ENCODE assay signal across 18 cellular contexts in the genomic region with DNA sequence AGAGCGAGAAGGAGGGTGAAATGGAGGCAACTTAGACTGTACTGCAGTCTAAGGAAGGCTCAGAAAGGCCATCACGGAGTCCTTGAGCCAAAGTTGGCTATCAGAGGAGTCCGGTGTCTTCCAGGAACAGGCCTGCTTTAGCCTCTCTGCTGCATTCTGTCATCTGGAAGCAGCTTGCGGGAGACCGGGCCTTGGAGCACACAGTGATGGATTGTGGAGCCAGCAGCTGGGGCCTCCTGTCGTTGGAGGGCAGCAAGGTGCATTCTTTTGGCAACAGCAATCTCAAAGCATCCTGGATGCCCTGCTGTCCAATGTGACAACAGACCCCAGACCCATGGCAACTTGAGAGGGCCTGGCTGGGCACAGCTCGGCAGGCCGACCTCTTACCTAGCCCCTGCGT. TPM values are rescaled to one million over a fixed set of nuclear protein-coding genes. Genes with fewer than 3 reads are reported as not detected.
"Had no signal": no experiment of that assay in that cellular context is flagged by ENCODE, and none has a peak within 500 bp of the region (broad histone marks: within the 10 kb centered on the region; RNA-seq: fewer than 3 reads in every experiment).

No MANE protein-coding gene starts in this region.

- H3K4me1 ChIP-seq: prostate gland had no signal

- H3K27ac ChIP-seq: left ventricle myocardium inferior, prostate gland had no signal

- H3K27ac Mint-ChIP-seq: activated CD4-positive, alpha-beta memory T cell treated with anti-CD3 and anti-CD28 coated beads, Interleukin-2, amount 10 ng/mL, durations not matched to agents 7 days and 5 days; activated CD4-positive, alpha-beta T cell treated with anti-CD3 and anti-CD28 coated beads, Interleukin-2, amount 10 ng/mL, durations not matched to agents 24 days and 14 days; activated naive CD4-positive, alpha-beta T cell treated with anti-CD3 and anti-CD28 coated beads, Interleukin-2, amount 10 ng/mL, durations not matched to agents 7 days and 5 days; activated T-cell treated with anti-CD3 and anti-CD28 coated beads, Interleukin-2, amount 50 U/mL, for 72 hours; immature natural killer cell had no signal

- H3K36me3 ChIP-seq: left ventricle myocardium inferior, prostate gland had no signal

- H3K36me3 Mint-ChIP-seq: activated naive CD4-positive, alpha-beta T cell treated with anti-CD3 and anti-CD28 coated beads, Interleukin-2, amount 10 ng/mL, durations not matched to agents 7 days and 5 days had no signal

- ATAC-seq: activated T-cell treated with anti-CD3 and anti-CD28 coated beads, Interleukin-2, amount 50 U/mL, for 72 hours; stimulated activated naive CD8-positive, alpha-beta T cell treated with anti-CD3 and anti-CD28 coated beads, Interleukin-15, Interleukin-2, amounts not matched to agents 100 U/mL and 50 U/mL, for 24 hours had no signal

- DNase-seq: activated CD4-positive, alpha-beta memory T cell treated with anti-CD3 and anti-CD28 coated beads, Interleukin-2, amount 10 ng/mL, durations not matched to agents 7 days and 5 days; activated CD4-positive, alpha-beta T cell treated with anti-CD3 and anti-CD28 coated beads, Interleukin-2, amount 10 ng/mL, durations not matched to agents 24 days and 14 days; activated effector memory CD4-positive, alpha-beta T cell treated with Interleukin-2 at 50 U/mL for 16 hours; activated naive CD4-positive, alpha-beta T cell treated with anti-CD3 and anti-CD28 coated beads, Interleukin-2, amount 10 ng/mL, durations not matched to agents 7 days and 5 days; activated T-cell treated with anti-CD3 and anti-CD28 coated beads, Interleukin-2, amount 50 U/mL, for 72 hours; amygdala; cerebellar nuclear complex; cortex of kidney; erythroblast; foreskin fibroblast; immature natural killer cell; kidney glomerular epithelial cell; left ventricle myocardium inferior; stimulated activated CD4-positive, alpha-beta T cell treated with anti-CD3 and anti-CD28 coated beads, Interleukin-12 subunit alpha, Interleukin-12 subunit beta, amount 100 ng/mL, for 4 hours; stimulated activated CD4-positive, alpha-beta T cell treated with anti-CD3 and anti-CD28 coated beads, Interleukin-4, amount 100 ng/mL, for 4 hours; stimulated activated naive CD8-positive, alpha-beta T cell treated with anti-CD3 and anti-CD28 coated beads, Interleukin-15, Interleukin-2, amounts not matched to agents 100 U/mL and 50 U/mL, for 24 hours; T-helper 2 cell had no signal

- H3K4me1 Mint-ChIP-seq: activated CD4-positive, alpha-beta T cell treated with anti-CD3 and anti-CD28 coated beads, Interleukin-2, amount 10 ng/mL, durations not matched to agents 24 days and 14 days had no signal

- H3K4me3 ChIP-seq: left ventricle myocardium inferior, prostate gland had no signal

- H3K4me3 Mint-ChIP-seq: activated CD4-positive, alpha-beta memory T cell treated with anti-CD3 and anti-CD28 coated beads, Interleukin-2, amount 10 ng/mL, durations not matched to agents 7 days and 5 days; activated CD4-positive, alpha-beta T cell treated with anti-CD3 and anti-CD28 coated beads, Interleukin-2, amount 10 ng/mL, durations not matched to agents 24 days and 14 days; activated naive CD4-positive, alpha-beta T cell treated with anti-CD3 and anti-CD28 coated beads, Interleukin-2, amount 10 ng/mL, durations not matched to agents 7 days and 5 days; activated T-cell treated with anti-CD3 and anti-CD28 coated beads, Interleukin-2, amount 50 U/mL, for 72 hours; immature natural killer cell had no signal

- H3K9me3 ChIP-seq: prostate gland had no signal

RNA-seq across cellular contexts. Expression of a gene that starts 43.6 kb away (rescaled TPM):
- total RNA-seq: activated CD4-positive, alpha-beta memory T cell treated with anti-CD3 and anti-CD28 coated beads, Interleukin-2, amount 10 ng/mL, durations not matched to agents 7 days and 5 days; activated CD4-positive, alpha-beta T cell treated with anti-CD3 and anti-CD28 coated beads, Interleukin-2, amount 10 ng/mL, durations not matched to agents 24 days and 14 days; activated T-cell treated with anti-CD3 and anti-CD28 coated beads, Interleukin-2, amount 50 U/mL, for 72 hours had no signal
